In genomic region chr5:134091626-134092121, GRCh38 we compare ENCODE assay signal across 16 cellular contexts. TPM values are rescaled to one million over a fixed set of nuclear protein-coding genes. Genes with fewer than 3 reads are reported as not detected.
A peak's percentile ranks its signal among the peaks of the same experiment; 100 is the strongest.
DNase-seq lines count a peak whose midpoint lies in the region; TF ChIP-seq lines count a peak whose summit lies in the region.
"Had no signal": no experiment of that assay in that cellular context is flagged by ENCODE, and none has a peak within 500 bp of the region (broad histone marks: within the 10 kb centered on the region; RNA-seq: fewer than 3 reads in every experiment).

No MANE protein-coding gene starts in this region.

- CTCF ChIA-PET in Caco-2 (lab: Charles Lee): interaction anchor here (0.6 to 1.2 kb wide), 3 partner anchors 10 to 1080 kb away, joined by 3 to 5 read pairs (median 4); no protein-coding TSS in a partner anchor

- TF ChIP-seq EP300 in esophagus muscularis mucosa (IDR thresholded peaks at IDR 0.05): no peak

- H3K27ac ChIP-seq in esophagus muscularis mucosa (replicated peaks in 1 of 4): no peak overlapping the region
- H3K27ac ChIP-seq: epithelial cell of prostate had no signal

- peak overlapping the region; percentile 45 for H3K4me3 Mint-ChIP-seq in activated naive CD8-positive, alpha-beta T cell
- no peak overlapping the region for H3K4me3 Mint-ChIP-seq in activated naive CD8-positive, alpha-beta T cell treated with anti-CD3 and anti-CD28 coated beads for 36 hours
- H3K4me3 Mint-ChIP-seq in Caco-2 (ENCODE audit: unreplicated experiment): no peak overlapping the region
- H3K4me3 Mint-ChIP-seq: WTC11 had no signal

- H3K4me3 ChIP-seq in esophagus muscularis mucosa (no peak overlapping the region), Caco-2 (ENCODE audit: low read depth, low read length) (no peak overlapping the region)

- H3K4me1 ChIP-seq in esophagus muscularis mucosa (no peaks in the 10 kb centered on the region), Caco-2 (peaks cover 10% of the 10 kb centered on the region)

- peaks cover 87% of the 10 kb centered on the region for H3K4me1 Mint-ChIP-seq in activated naive CD8-positive, alpha-beta T cell (ENCODE audit: low read depth)
- peaks cover 81% of the 10 kb centered on the region for H3K4me1 Mint-ChIP-seq in activated naive CD8-positive, alpha-beta T cell treated with anti-CD3 and anti-CD28 coated beads for 36 hours
- H3K4me1 Mint-ChIP-seq in Caco-2 (ENCODE audit: low read depth, unreplicated experiment): peaks cover 8% of the 10 kb centered on the region

- H3K9me3 ChIP-seq in esophagus muscularis mucosa (no peaks in the 10 kb centered on the region), Caco-2 (no peaks in the 10 kb centered on the region)

- WGBS in esophagus muscularis mucosa: 64% methylated on average over 6 of the region's 6 CpGs

- peak overlapping the region; percentile 90 for H3K27ac Mint-ChIP-seq in activated naive CD8-positive, alpha-beta T cell
- no peak overlapping the region for H3K27ac Mint-ChIP-seq in activated naive CD8-positive, alpha-beta T cell treated with anti-CD3 and anti-CD28 coated beads for 36 hours
- no peak overlapping the region for H3K27ac Mint-ChIP-seq in Caco-2 (ENCODE audit: unreplicated experiment)
- H3K27ac Mint-ChIP-seq: WTC11 had no signal

- POLR2A ChIA-PET in Caco-2 (lab: Charles Lee): interaction anchor here (0.9 kb wide), 1 partner anchor 23 kb away, joined by 6 read pairs; the partner anchor contains the start of gene TCF7

- intact Hi-C loops in esophagus muscularis mucosa (cut with DNase I): no loop called here
- intact Hi-C loops in Caco-2 (cut with micrococcal nuclease; ENCODE audit: unreplicated experiment): no loop called here

- TF ChIP-seq CTCF in esophagus muscularis mucosa (IDR thresholded peaks at IDR 0.05): no peak
- TF ChIP-seq CTCF in Caco-2 (IDR thresholded peaks at IDR 0.05; ENCODE audit: insufficient read depth in 1 of 2, low read depth in 1 of 2, low read length in 1 of 2, severe bottlenecking in 1 of 2, unreplicated experiment in 1 of 2): no peak

- no TSS peak for BruUV-seq in Caco-2 (replicated peaks; lab: Mats Ljungman, UMichigan)

- no peak for DNase-seq in activated naive CD8-positive, alpha-beta T cell treated with anti-CD3 and anti-CD28 coated beads for 36 hours
- peak; percentile 8 for DNase-seq in amniotic epithelial cell (ENCODE audit: low read depth)
- DNase-seq in inferior parietal cortex (ENCODE audit: extremely low spot score): peak; percentile 36
- no peak for DNase-seq in putamen (ENCODE audit: low spot score)
- DNase-seq in esophagus muscularis mucosa (ENCODE audit: extremely low spot score): no peak
- no peak for DNase-seq in retina
- no peak for DNase-seq in Caco-2
- DNase-seq: DMS 273 treated with DMSO at 0.1 percent for 48 hours, kidney glomerular epithelial cell, NCI-H1048, NCI-H748 treated with DMSO at 0.1 percent for 48 hours, RPMI8226, T-helper 1 cell had no signal

- H3K27me3 ChIP-seq in esophagus muscularis mucosa (peaks cover 0 to 6% (median 0%) of the 10 kb centered on the region in 4 donors), Caco-2 (replicated peaks; ENCODE audit: control insufficient read depth, insufficient read depth, low read length) (no peaks in the 10 kb centered on the region)

- no peaks in the 10 kb centered on the region for H3K27me3 Mint-ChIP-seq in activated naive CD8-positive, alpha-beta T cell
- H3K27me3 Mint-ChIP-seq in activated naive CD8-positive, alpha-beta T cell treated with anti-CD3 and anti-CD28 coated beads for 36 hours: no peaks in the 10 kb centered on the region
- no peaks in the 10 kb centered on the region for H3K27me3 Mint-ChIP-seq in Caco-2 (ENCODE audit: insufficient read depth, unreplicated experiment)

- H3K36me3 ChIP-seq in esophagus muscularis mucosa: no peaks in the 10 kb centered on the region
- H3K36me3 ChIP-seq in Caco-2 (ENCODE audit: control insufficient read depth, insufficient read depth, low read length): no peaks in the 10 kb centered on the region

- TF ChIP-seq POLR2A in esophagus muscularis mucosa (IDR thresholded peaks at IDR 0.05; ENCODE audit: low read depth): no peak

- H3K9me3 Mint-ChIP-seq in activated naive CD8-positive, alpha-beta T cell (ENCODE audit: low read depth): no peaks in the 10 kb centered on the region
- H3K9me3 Mint-ChIP-seq in activated naive CD8-positive, alpha-beta T cell treated with anti-CD3 and anti-CD28 coated beads for 36 hours: no peaks in the 10 kb centered on the region
- no peaks in the 10 kb centered on the region for H3K9me3 Mint-ChIP-seq in Caco-2 (ENCODE audit: unreplicated experiment)
- H3K9me3 Mint-ChIP-seq: WTC11 had no signal

- H3K36me3 Mint-ChIP-seq in activated naive CD8-positive, alpha-beta T cell: no peaks in the 10 kb centered on the region
- no peaks in the 10 kb centered on the region for H3K36me3 Mint-ChIP-seq in activated naive CD8-positive, alpha-beta T cell treated with anti-CD3 and anti-CD28 coated beads for 36 hours
- no peaks in the 10 kb centered on the region for H3K36me3 Mint-ChIP-seq in Caco-2 (ENCODE audit: insufficient read depth, unreplicated experiment)
- H3K36me3 Mint-ChIP-seq: WTC11 had no signal

RNA-seq across cellular contexts. Expression of gene TCF7, which starts 22.8 kb away (rescaled TPM):
- 10 to 100 TPM; 66.4 to 68.7 TPM for total RNA-seq in activated naive CD8-positive, alpha-beta T cell treated with anti-CD3 and anti-CD28 coated beads for 36 hours
- 1 to 10 TPM in 3 of 4 donors, under 1 TPM in 1; 0.99 to 2.1 (median 1.5) TPM for total RNA-seq in esophagus muscularis mucosa
- 36.2 and 36.5 TPM in 2 replicates for total RNA-seq in Caco-2 (2022)

Comparison
In these comparisons a context has a peak if more than half of its experiments do, and no peak if none do; other contexts are left out.
1. DNase-seq: peak in amniotic epithelial cell (single experiment) and inferior parietal cortex (single experiment); none in activated naive CD8-positive, alpha-beta T cell treated with anti-CD3 and anti-CD28 coated beads for 36 hours (single experiment), putamen (single experiment), esophagus muscularis mucosa (single experiment), retina (single experiment) and Caco-2 (0 of 2).
2. RNA of gene TCF7, which starts 22.8 kb away (total RNA-seq): 66.4 to 68.7 TPM in activated naive CD8-positive, alpha-beta T cell treated with anti-CD3 and anti-CD28 coated beads for 36 hours and 36.2 to 36.5 TPM in Caco-2; 0.99 to 2.1 TPM in esophagus muscularis mucosa; every median in the first group is over 10 times any median in the second.